ENCODE assay signal across 7 cellular contexts in genomic region chr17:77455111-77455877, GRCh38.
DNase-seq lines count a peak whose midpoint lies in the region; ATAC-seq and TF ChIP-seq lines count a peak whose summit lies in the region.

No MANE protein-coding gene starts in this region.

- H3K23ac ChIP-seq in IMR-90 (ENCODE audit: low read depth, low read length) = peak overlapping the region; percentile 45; the same call in 1 of the 2 replicates

- H2AK5ac ChIP-seq in IMR-90 (ENCODE audit: low read depth, low read length) = peak overlapping the region; percentile 90

- H3K4me1 Mint-ChIP-seq in activated T-helper 2 cell treated with anti-CD3 and anti-CD28 coated beads, Interferon-gamma antibody, Interleukin-2, Interleukin-4, amounts not matched to agents 10 μg/mL and 5 μg/mL and 100 μg/mL, durations not matched to agents 14 hours and 24 hours and 36 hours (ENCODE audit: low read depth) = peaks cover 50% of the 10 kb centered on the region

- no peak overlapping the region for H3K18ac ChIP-seq in IMR-90 (ENCODE audit: low read depth, low read length)

- H2BK5ac ChIP-seq in IMR-90 (ENCODE audit: low read depth, low read length, poor library complexity, severe bottlenecking) = no peak overlapping the region

- TF ChIP-seq RAD21 in IMR-90 (IDR thresholded peaks at IDR 0.05; ENCODE audit: low read length) = no peak

- TF ChIP-seq POLR2A in IMR-90 (IDR thresholded peaks at IDR 0.05; ENCODE audit: low read depth, low read length) = 0 out of 2 replicates have a peak, but pooled peaks have one; percentile 17

- no peak overlapping the region for H3K4me2 ChIP-seq in IMR-90 (ENCODE audit: low read depth, low read length)

- peak overlapping the region; percentile 31 for H3K27ac ChIP-seq in IMR-90 (ENCODE audit: insufficient read depth, low read length)

- no peaks in the 10 kb centered on the region for H3K9me3 Mint-ChIP-seq in activated T-helper 2 cell treated with anti-CD3 and anti-CD28 coated beads, Interferon-gamma antibody, Interleukin-2, Interleukin-4, amounts not matched to agents 10 μg/mL and 5 μg/mL and 100 μg/mL, durations not matched to agents 14 hours and 24 hours and 36 hours

- CTCF ChIA-PET in IMR-90 (lab: Yijun Ruan, JAX) = no interaction called here

- H3K4me1 ChIP-seq in IMR-90 (ENCODE audit: control insufficient read depth, insufficient read depth, low read length) = peaks cover 66% of the 10 kb centered on the region

- 66% methylated on average over 13 of the region's 24 CpGs; no CpG with 5 or more reads in 1 of the 2 experiments for WGBS in IMR-90 (ENCODE audit: extremely low coverage in 2 of 2, insufficient read length in 1 of 2), 2 experiments

- no peak overlapping the region for H3K9ac ChIP-seq in IMR-90 (ENCODE audit: low read depth, low read length)

- ATAC-seq in IMR-90 (ENCODE audit: low read depth) (peak; percentile 3), GM21515 (IDR thresholded peaks at IDR 0.05; ENCODE audit: unreplicated experiment) (no peak)
- ATAC-seq in stimulated activated naive CD8-positive, alpha-beta T cell treated with anti-CD3 and anti-CD28 coated beads, Interleukin-15, Interleukin-2, amounts not matched to agents 100 U/mL and 50 U/mL, for 24 hours = no peak

- peak overlapping the region; percentile 21 for H3K4ac ChIP-seq in IMR-90 (ENCODE audit: low read depth, low read length)

- BruUV-seq in IMR-90 (replicated peaks; lab: Mats Ljungman, UMichigan) = no TSS peak

- POLR2A ChIA-PET in IMR-90 (lab: Charles Lee; ENCODE audit: unreplicated experiment) = no interaction called here

- H2BK20ac ChIP-seq in IMR-90 (ENCODE audit: low read depth, low read length) = no peak overlapping the region

- H2AFZ ChIP-seq in IMR-90 (replicated peaks; ENCODE audit: low read length, poor library complexity) = peak overlapping the region; percentile 36

- intact Hi-C loops in IMR-90 (cut with micrococcal nuclease) = no loop called here
- intact Hi-C loops in activated T-helper 2 cell treated with anti-CD3 and anti-CD28 coated beads, Interferon-gamma antibody, Interleukin-2, Interleukin-4, amounts not matched to agents 10 μg/mL and 5 μg/mL and 100 μg/mL, durations not matched to agents 14 hours and 24 hours and 36 hours (cut with micrococcal nuclease) = loop anchor here (10.0 kb wide), 2 partner anchors 670 to 720 kb away; partner anchors contain the start of genes MFSD11, SRSF2 and TMC6

- H4K8ac ChIP-seq in IMR-90 (ENCODE audit: low read depth in 2 of 2, low read length in 2 of 2) = peak overlapping the region; percentile 11 to 42; a peak in 2 of 4 replicates

- no peak overlapping the region for H3K56ac ChIP-seq in IMR-90 (ENCODE audit: extremely low read depth, insufficient read depth, low read length)

- peak overlapping the region; percentile 99 for H3K4me3 Mint-ChIP-seq in activated T-helper 2 cell treated with anti-CD3 and anti-CD28 coated beads, Interferon-gamma antibody, Interleukin-2, Interleukin-4, amounts not matched to agents 10 μg/mL and 5 μg/mL and 100 μg/mL, durations not matched to agents 14 hours and 24 hours and 36 hours (ENCODE audit: low read depth)

- peak overlapping the region; percentile 5 for H2AK9ac ChIP-seq in IMR-90 (replicated peaks; ENCODE audit: low read depth, low read length, poor library complexity)

- peaks cover 74% of the 10 kb centered on the region for H3K36me3 Mint-ChIP-seq in activated T-helper 2 cell treated with anti-CD3 and anti-CD28 coated beads, Interferon-gamma antibody, Interleukin-2, Interleukin-4, amounts not matched to agents 10 μg/mL and 5 μg/mL and 100 μg/mL, durations not matched to agents 14 hours and 24 hours and 36 hours (ENCODE audit: low read depth)

- H4K20me1 ChIP-seq in IMR-90 (ENCODE audit: insufficient read depth, low read length) = peaks cover 100% of the 10 kb centered on the region

- no peaks in the 10 kb centered on the region for H3K9me3 ChIP-seq in IMR-90 (ENCODE audit: control insufficient read depth, insufficient read depth, low read length)

- 0 out of 2 replicates have a peak overlapping the region, but pooled peaks have one; percentile 33 for H3K14ac ChIP-seq in IMR-90 (replicated peaks; ENCODE audit: low read depth, low read length)

- H3K27me3 Mint-ChIP-seq in activated T-helper 2 cell treated with anti-CD3 and anti-CD28 coated beads, Interferon-gamma antibody, Interleukin-2, Interleukin-4, amounts not matched to agents 10 μg/mL and 5 μg/mL and 100 μg/mL, durations not matched to agents 14 hours and 24 hours and 36 hours (ENCODE audit: low read depth) = no peaks in the 10 kb centered on the region

- 0 out of 3 replicates have a peak overlapping the region, but pooled peaks have one; percentile 78 for H2BK15ac ChIP-seq in IMR-90 (ENCODE audit: low read depth, low read length)

- in situ Hi-C loops in IMR-90 (cut with MboI; ENCODE audit: low sequenced_read_pairs) = no loop called here

- no peaks in the 10 kb centered on the region for H3K27me3 ChIP-seq in IMR-90 (ENCODE audit: control insufficient read depth, insufficient read depth, low read length)

- DNase-seq in IMR-90 (peak; percentile 96), hepatic stellate cell (ENCODE audit: low spot score) (peak; percentile 95), CD1c-positive myeloid dendritic cell (ENCODE audit: extremely low spot score) (no peak), AG20443 (ENCODE audit: low spot score) (no peak)
- no peak for DNase-seq in activated T-helper 2 cell treated with anti-CD3 and anti-CD28 coated beads, Interferon-gamma antibody, Interleukin-2, Interleukin-4, amounts not matched to agents 10 μg/mL and 5 μg/mL and 100 μg/mL, durations not matched to agents 14 hours and 24 hours and 36 hours (ENCODE audit: low spot score)
- peak; percentile 63 for DNase-seq in stimulated activated naive CD8-positive, alpha-beta T cell treated with anti-CD3 and anti-CD28 coated beads, Interleukin-15, Interleukin-2, amounts not matched to agents 100 U/mL and 50 U/mL, for 24 hours

- H4K5ac ChIP-seq in IMR-90 (ENCODE audit: low read depth, low read length) = no peak overlapping the region

- TF ChIP-seq CTCF in IMR-90 (conservative IDR thresholded peaks at IDR 0.05; ENCODE audit: low read depth, low read length) = no peak

- H3K79me1 ChIP-seq in IMR-90 (ENCODE audit: low read depth in 1 of 2, low read length in 2 of 2) = peaks cover 36 to 98% of the 10 kb centered on the region in 2 experiments

- dilution Hi-C loops in IMR-90 (cut with HindIII; ENCODE audit: low sequenced_read_pairs, unreplicated experiment) = no loop called here

- H3K4me3 ChIP-seq in IMR-90 (ENCODE audit: insufficient read depth, low read depth, low read length) = no peak overlapping the region

- peak overlapping the region; percentile 60 for H2BK120ac ChIP-seq in IMR-90 (ENCODE audit: low read depth, low read length)

- peaks cover 10% of the 10 kb centered on the region for H3K36me3 ChIP-seq in IMR-90 (ENCODE audit: control insufficient read depth, insufficient read depth, low read length)

- H3K9me1 ChIP-seq in IMR-90 (ENCODE audit: insufficient read depth, low read length) = peaks cover 52% of the 10 kb centered on the region

- 0 out of 2 replicates have a peak overlapping the region, but pooled peaks have one; percentile 33 for H4K91ac ChIP-seq in IMR-90 (ENCODE audit: insufficient read depth, low read depth, low read length)

- peak overlapping the region; percentile 93 for H3K27ac Mint-ChIP-seq in activated T-helper 2 cell treated with anti-CD3 and anti-CD28 coated beads, Interferon-gamma antibody, Interleukin-2, Interleukin-4, amounts not matched to agents 10 μg/mL and 5 μg/mL and 100 μg/mL, durations not matched to agents 14 hours and 24 hours and 36 hours

TF ChIP-seq in IMR-90, 13 proteins besides CTCF, POLR2A, EP300 and RAD21:
- peak; percentile 88 for TF ChIP-seq CEBPB (IDR thresholded peaks at IDR 0.05; ENCODE audit: low read depth, low read length)
- no peak for TF ChIP-seq MXI1 (IDR thresholded peaks at IDR 0.05; ENCODE audit: borderline replicate concordance, low read depth, low read length)
- TF ChIP-seq SMC3 (IDR thresholded peaks at IDR 0.05; ENCODE audit: low read depth, low read length) = no peak
- no peak for TF ChIP-seq BHLHE40 (IDR thresholded peaks at IDR 0.05; ENCODE audit: low read depth, low read length)
- peak; percentile 44; the same call in 1 of the 2 replicates for TF ChIP-seq FOS (IDR thresholded peaks at IDR 0.05; ENCODE audit: low read depth, low read length)
- no peak for TF ChIP-seq USF2 (IDR thresholded peaks at IDR 0.05; ENCODE audit: low read depth, low read length)
- TF ChIP-seq, protein P1, sequence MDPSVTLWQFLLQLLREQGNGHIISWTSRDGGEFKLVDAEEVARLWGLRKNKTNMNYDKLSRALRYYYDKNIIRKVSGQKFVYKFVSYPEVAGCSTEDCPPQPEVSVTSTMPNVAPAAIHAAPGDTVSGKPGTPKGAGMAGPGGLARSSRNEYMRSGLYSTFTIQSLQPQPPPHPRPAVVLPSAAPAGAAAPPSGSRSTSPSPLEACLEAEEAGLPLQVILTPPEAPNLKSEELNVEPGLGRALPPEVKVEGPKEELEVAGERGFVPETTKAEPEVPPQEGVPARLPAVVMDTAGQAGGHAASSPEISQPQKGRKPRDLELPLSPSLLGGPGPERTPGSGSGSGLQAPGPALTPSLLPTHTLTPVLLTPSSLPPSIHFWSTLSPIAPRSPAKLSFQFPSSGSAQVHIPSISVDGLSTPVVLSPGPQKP (IDR thresholded peaks at IDR 0.05; ENCODE audit: borderline replicate concordance, low read depth, low read length) = no peak
- no peak for TF ChIP-seq CHD1 (IDR thresholded peaks at IDR 0.05; ENCODE audit: low read depth, low read length)
- TF ChIP-seq RFX5 (IDR thresholded peaks at IDR 0.05; ENCODE audit: low read depth, low read length) = no peak
- TF ChIP-seq NFE2L2 (IDR thresholded peaks at IDR 0.05; ENCODE audit: low read depth, low read length) = peak; percentile 14; the same call in 1 of the 2 replicates
- no peak for TF ChIP-seq RCOR1 (IDR thresholded peaks at IDR 0.05; ENCODE audit: insufficient replicate concordance, low read length)
- peak; percentile 77 for TF ChIP-seq MAZ (IDR thresholded peaks at IDR 0.05; ENCODE audit: borderline replicate concordance, low read depth, low read length)
- no peak for TF ChIP-seq MAFK (IDR thresholded peaks at IDR 0.05; ENCODE audit: low read depth, low read length)

Comparison
In these comparisons a context has a peak if more than half of its experiments do, and no peak if none do; other contexts are left out.
1. DNase-seq: peak in IMR-90 (single experiment), hepatic stellate cell (single experiment) and stimulated activated naive CD8-positive, alpha-beta T cell treated with anti-CD3 and anti-CD28 coated beads, Interleukin-15, Interleukin-2, amounts not matched to agents 100 U/mL and 50 U/mL, for 24 hours (single experiment); none in activated T-helper 2 cell treated with anti-CD3 and anti-CD28 coated beads, Interferon-gamma antibody, Interleukin-2, Interleukin-4, amounts not matched to agents 10 μg/mL and 5 μg/mL and 100 μg/mL, durations not matched to agents 14 hours and 24 hours and 36 hours (single experiment), CD1c-positive myeloid dendritic cell (single experiment) and AG20443 (single experiment).